In genomic region chr2:144529841-144530240, GRCh38 we compare ENCODE assay signal across 1 cellular context.
TF ChIP-seq lines count a peak whose summit lies in the region.

No MANE protein-coding gene starts in this region.

TF ChIP-seq in WTC11, 78 proteins besides CTCF, POLR2A, EP300 and RAD21 (continued from another document):
- no peak for TF ChIP-seq USF2 (CRISPR knock-in tag; IDR thresholded peaks at IDR 0.05)
- no peak for TF ChIP-seq FOXJ3 (CRISPR knock-in tag; IDR thresholded peaks at IDR 0.05; ENCODE audit: borderline replicate concordance)
- TF ChIP-seq ZBTB21 (CRISPR knock-in tag; IDR thresholded peaks at IDR 0.05; ENCODE audit: borderline replicate concordance), result no peak
